In genomic region chr10:126127630-126128029, GRCh38 we compare ENCODE assay signal across 23 cellular contexts.
"Had no signal": no experiment of that assay in that cellular context is flagged by ENCODE, and none has a peak within 500 bp of the region (broad histone marks: within the 10 kb centered on the region; RNA-seq: fewer than 3 reads in every experiment).

No MANE protein-coding gene starts in this region.

- H3K4me3 ChIP-seq: dorsolateral prefrontal cortex, esophagus squamous epithelium, gastrocnemius medialis, hepatocyte, left ventricle myocardium inferior, lower lobe of right lung had no signal

- H2AFZ ChIP-seq: hepatocyte had no signal

- H3K9me3 ChIP-seq: esophagus squamous epithelium, gastrocnemius medialis, left ventricle myocardium inferior, lower lobe of right lung had no signal

- H3K36me3 ChIP-seq: esophagus squamous epithelium, gastrocnemius medialis, left ventricle myocardium inferior, lower lobe of right lung had no signal

- H3K4me2 ChIP-seq: hepatocyte had no signal

- FAIRE-seq: colon, endothelial cell of umbilical vein, kidney had no signal

- H3K36me3 Mint-ChIP-seq: immature natural killer cell had no signal

- ATAC-seq: gastrocnemius medialis, left colon, left lobe of liver, lower lobe of right lung had no signal

- H3K79me2 ChIP-seq: hepatocyte had no signal

- DNase-seq: cortex of kidney; dermis blood vessel endothelial cell; dorsolateral prefrontal cortex; effector CD4-positive, alpha-beta T cell; effector memory CD4-positive, alpha-beta T cell; esophagus squamous epithelium; foreskin fibroblast; foreskin melanocyte; gastrocnemius medialis; glutamatergic neuron; hypothalamus; immature natural killer cell; kidney; kidney glomerular epithelial cell; left colon; left ventricle myocardium inferior; lower lobe of right lung; mesendoderm; midbrain had no signal

- H3K4me1 Mint-ChIP-seq: immature natural killer cell had no signal

- H3K9me3 Mint-ChIP-seq: immature natural killer cell had no signal

- H3K27me3 ChIP-seq: dorsolateral prefrontal cortex, esophagus squamous epithelium, gastrocnemius medialis, hepatocyte had no signal

- H3K27ac ChIP-seq: dorsolateral prefrontal cortex, esophagus squamous epithelium, gastrocnemius medialis, hepatocyte, left ventricle myocardium inferior, lower lobe of right lung had no signal

- H3K4me3 Mint-ChIP-seq: immature natural killer cell had no signal

- H3K4me1 ChIP-seq: esophagus squamous epithelium, gastrocnemius medialis, lower lobe of right lung had no signal
